31 cellular contexts compared by ENCODE assay signal in genomic region chr2:235217814-235218213, GRCh38.
DNase-seq lines count a peak whose midpoint lies in the region; ATAC-seq and TF ChIP-seq lines count a peak whose summit lies in the region.
"Had no signal": no experiment of that assay in that cellular context is flagged by ENCODE, and none has a peak within 500 bp of the region (broad histone marks: within the 10 kb centered on the region; RNA-seq: fewer than 3 reads in every experiment).

No MANE protein-coding gene starts in this region.

- no peak overlapping the region for H3K27ac Mint-ChIP-seq in activated CD8-positive, alpha-beta T cell treated with anti-CD3 and anti-CD28 coated beads for 36 hours
- H3K27ac Mint-ChIP-seq: activated T-helper 2 cell treated with anti-CD3 and anti-CD28 coated beads, Interferon-gamma antibody, Interleukin-2, Interleukin-4, amounts not matched to agents 10 μg/mL and 5 μg/mL and 100 μg/mL, durations not matched to agents 14 hours and 24 hours and 36 hours; naive B cell had no signal

- intact Hi-C loops in right lobe of liver (cut with DNase I): no loop called here
- intact Hi-C loops in activated CD8-positive, alpha-beta T cell treated with anti-CD3 and anti-CD28 coated beads for 36 hours (cut with micrococcal nuclease): no loop called here

- no peaks in the 10 kb centered on the region for H3K36me3 ChIP-seq in right lobe of liver
- H3K36me3 ChIP-seq: BLaER1 treated with 17β-estradiol and CSF1 and Interleukin-3, amounts not matched to agents 10 nM and 100 nM; brain microvascular endothelial cell; gastrocnemius medialis; neutrophil; SJSA1; stomach; uterus; WERI-Rb-1 had no signal

- no peaks in the 10 kb centered on the region for H3K27me3 ChIP-seq in right lobe of liver
- H3K27me3 ChIP-seq: BLaER1 treated with 17β-estradiol and CSF1 and Interleukin-3, amounts not matched to agents 10 nM and 100 nM; brain microvascular endothelial cell; gastrocnemius medialis; neutrophil; SJSA1; stomach; uterus had no signal

- H3K36me3 Mint-ChIP-seq in activated CD8-positive, alpha-beta T cell treated with anti-CD3 and anti-CD28 coated beads for 36 hours (ENCODE audit: low read depth): no peaks in the 10 kb centered on the region

- H3K9me3 ChIP-seq in right lobe of liver: no peaks in the 10 kb centered on the region
- H3K9me3 ChIP-seq: gastrocnemius medialis, neutrophil, SJSA1, stomach, uterus had no signal

- no peak overlapping the region for H3K27ac ChIP-seq in right lobe of liver
- H3K27ac ChIP-seq: brain microvascular endothelial cell, gastrocnemius medialis, neutrophil, stomach, uterus, WERI-Rb-1 had no signal

- peaks cover 12% of the 10 kb centered on the region for H3K27me3 Mint-ChIP-seq in activated CD8-positive, alpha-beta T cell treated with anti-CD3 and anti-CD28 coated beads for 36 hours

- CTCF ChIA-PET in activated CD8-positive, alpha-beta T cell treated with anti-CD3 and anti-CD28 coated beads for 36 hours (lab: Charles Lee): no interaction called here

- no peaks in the 10 kb centered on the region for H3K4me1 ChIP-seq in right lobe of liver
- H3K4me1 ChIP-seq: gastrocnemius medialis, stomach, uterus had no signal

- no peaks in the 10 kb centered on the region for H3K9me3 Mint-ChIP-seq in activated CD8-positive, alpha-beta T cell treated with anti-CD3 and anti-CD28 coated beads for 36 hours
- H3K9me3 Mint-ChIP-seq: activated T-helper 2 cell treated with anti-CD3 and anti-CD28 coated beads, Interferon-gamma antibody, Interleukin-2, Interleukin-4, amounts not matched to agents 10 μg/mL and 5 μg/mL and 100 μg/mL, durations not matched to agents 14 hours and 24 hours and 36 hours had no signal

- ATAC-seq in HG03108 (IDR thresholded peaks at IDR 0.05; ENCODE audit: unreplicated experiment) (no peak), right lobe of liver (no peak), GM21390 (IDR thresholded peaks at IDR 0.05; ENCODE audit: unreplicated experiment) (no peak)
- no peak for ATAC-seq in activated CD8-positive, alpha-beta T cell treated with anti-CD3 and anti-CD28 coated beads for 36 hours
- ATAC-seq: gastrocnemius medialis, sciatic nerve had no signal

- no peak for TF ChIP-seq POLR2A in right lobe of liver (IDR thresholded peaks at IDR 0.05)

- no peak overlapping the region for H3K4me3 ChIP-seq in AG09309 (ENCODE audit: control insufficient read depth, low read depth, low read length)
- no peak overlapping the region for H3K4me3 ChIP-seq in right lobe of liver
- H3K4me3 ChIP-seq: BLaER1 treated with 17β-estradiol and CSF1 and Interleukin-3, amounts not matched to agents 10 nM and 100 nM; gastrocnemius medialis; SJSA1; stomach; uterus had no signal

- H3K4me3 Mint-ChIP-seq in activated CD8-positive, alpha-beta T cell treated with anti-CD3 and anti-CD28 coated beads for 36 hours: no peak overlapping the region
- H3K4me3 Mint-ChIP-seq: naive B cell had no signal

- DNase-seq in AG09309 (ENCODE audit: low read depth) (peak; percentile 8), GM04503 (ENCODE audit: low read depth) (peak; percentile 54), amniotic epithelial cell (ENCODE audit: low read depth) (peak; percentile 9), fibroblast of peridontal ligament (ENCODE audit: extremely low read depth) (peak; percentile 66), right lobe of liver (no peak)
- no peak for DNase-seq in activated CD8-positive, alpha-beta T cell treated with anti-CD3 and anti-CD28 coated beads for 36 hours
- DNase-seq: activated CD4-positive, alpha-beta T cell treated with anti-CD3 and anti-CD28 coated beads for 4 hours; activated CD8-positive, alpha-beta memory T cell treated with anti-CD3 and anti-CD28 coated beads for 24 hours; activated naive CD4-positive, alpha-beta T cell treated with anti-CD3 and anti-CD28 coated beads, Interleukin-2, amount 50 U/mL, for 16 hours; activated T-cell treated with anti-CD3 and anti-CD28 coated beads for 4 hours; amygdala; brain microvascular endothelial cell; DMS153; gastrocnemius medialis; kidney glomerular epithelial cell; midbrain; naive B cell; NCI-H2171; NCI-H510A treated with DMSO at 0.1 percent for 48 hours; stimulated activated CD4-positive, alpha-beta T cell treated with anti-CD3 and anti-CD28 coated beads, Interleukin-4, amount 100 ng/mL, for 1 hour; stomach; T1000; uterus; WERI-Rb-1 had no signal

- TF ChIP-seq CTCF in AG09309 (IDR thresholded peaks at IDR 0.05; ENCODE audit: control insufficient read depth, insufficient read depth, low read depth, low read length, missing control alignments): no peak
- no peak for TF ChIP-seq CTCF in right lobe of liver (IDR thresholded peaks at IDR 0.05)
- TF ChIP-seq CTCF in activated CD8-positive, alpha-beta T cell treated with anti-CD3 and anti-CD28 coated beads for 36 hours (IDR thresholded peaks at IDR 0.05): no peak

- no peaks in the 10 kb centered on the region for H3K4me1 Mint-ChIP-seq in activated CD8-positive, alpha-beta T cell treated with anti-CD3 and anti-CD28 coated beads for 36 hours (ENCODE audit: low read depth)

- POLR2A ChIA-PET in activated CD8-positive, alpha-beta T cell treated with anti-CD3 and anti-CD28 coated beads for 36 hours (lab: Charles Lee): no interaction called here

Comparison
In these comparisons a context has a peak if more than half of its experiments do, and no peak if none do; other contexts are left out.
1. DNase-seq: peak in AG09309 (single experiment), GM04503 (single experiment), amniotic epithelial cell (single experiment) and fibroblast of peridontal ligament (single experiment); none in right lobe of liver (0 of 3) and activated CD8-positive, alpha-beta T cell treated with anti-CD3 and anti-CD28 coated beads for 36 hours (single experiment).